In genomic region chr16:10250137-10250850, GRCh38 we compare ENCODE assay signal across 18 cellular contexts.
DNase-seq lines count a peak whose midpoint lies in the region; ATAC-seq, FAIRE-seq and TF ChIP-seq lines count a peak whose summit lies in the region.
"Had no signal": no experiment of that assay in that cellular context is flagged by ENCODE, and none has a peak within 500 bp of the region (broad histone marks: within the 10 kb centered on the region; RNA-seq: fewer than 3 reads in every experiment).

No MANE protein-coding gene starts in this region.

- H3K4me3 ChIP-seq in small intestine (ENCODE audit: low read depth in 1 of 2, low read length in 2 of 2) (no peak overlapping the region), GM23248 (no peak overlapping the region)

- H3K27me3 ChIP-seq in small intestine (ENCODE audit: control insufficient read depth in 2 of 2, insufficient read depth in 2 of 2, low read length in 2 of 2) (no peaks in the 10 kb centered on the region), GM23248 (replicated peaks; ENCODE audit: insufficient read depth) (no peaks in the 10 kb centered on the region)

- H4K20me1 ChIP-seq in GM23248 (ENCODE audit: insufficient read depth): no peaks in the 10 kb centered on the region

- no peak for TF ChIP-seq CTCF in type B pancreatic cell (conservative IDR thresholded peaks at IDR 0.05)

- H3K4me1 Mint-ChIP-seq in type B pancreatic cell (ENCODE audit: unreplicated experiment): peaks cover 4% of the 10 kb centered on the region

- H3K4me2 ChIP-seq in GM23248 (ENCODE audit: unreplicated experiment): no peak overlapping the region

- H3K4me1 ChIP-seq in small intestine (ENCODE audit: control insufficient read depth in 2 of 2, insufficient read depth in 1 of 2, low read depth in 1 of 2, low read length in 1 of 2) (no peaks in the 10 kb centered on the region), GM23248 (ENCODE audit: insufficient read depth) (no peaks in the 10 kb centered on the region)

- H3K27ac Mint-ChIP-seq in type B pancreatic cell: no peak overlapping the region

- H3K36me3 ChIP-seq in small intestine (ENCODE audit: control insufficient read depth in 2 of 2, insufficient read depth in 2 of 2, low read length in 2 of 2) (no peaks in the 10 kb centered on the region), GM23248 (ENCODE audit: low read depth) (no peaks in the 10 kb centered on the region)

- no peak overlapping the region for H3K9ac ChIP-seq in GM23248

- H3K27ac ChIP-seq in small intestine (ENCODE audit: low read depth in 1 of 2, low read length in 1 of 2) (peak overlapping the region in 1 of 2 donors; percentile 34), GM23248 (no peak overlapping the region)
- H3K27ac ChIP-seq: C4-2B, RWPE1 had no signal

- H3K36me3 Mint-ChIP-seq in type B pancreatic cell: no peaks in the 10 kb centered on the region

- WGBS in small intestine, 3 donors: 16 to 47% (median 27%) methylated on average over 12 of the region's 12 CpGs
- 30 to 31% methylated on average over 12 of the region's 12 CpGs for WGBS in GM23248 (ENCODE audit: low coverage in 1 of 2, low lambda C conversion rate in 2 of 2, missing lambda C conversion rate in 2 of 2), 2 experiments

- no peaks in the 10 kb centered on the region for H3F3A ChIP-seq in GM23248 (ENCODE audit: insufficient read depth)

- no peak for ATAC-seq in GM21786 (IDR thresholded peaks at IDR 0.05; ENCODE audit: unreplicated experiment)

- no peak for FAIRE-seq in small intestine (lab: Jason Lieb, UNC)
- FAIRE-seq: A204.1, H1 had no signal

- H3K79me2 ChIP-seq in GM23248 (ENCODE audit: insufficient read depth): no peaks in the 10 kb centered on the region

- peak; percentile 61 for DNase-seq in DMS79 treated with DMSO at 0.1 percent for 48 hours (lab: John Stamatoyannopoulos, UW)
- peak; percentile 49 for DNase-seq in M059J (ENCODE audit: low read depth)
- peak; percentile 15 for DNase-seq in cerebellum (ENCODE audit: low spot score)
- DNase-seq in small intestine: peak; percentile 69
- DNase-seq in type B pancreatic cell (ENCODE audit: extremely low spot score, unreplicated experiment): no peak
- no peak for DNase-seq in DMS 273 (lab: John Stamatoyannopoulos, UW; ENCODE audit: unreplicated experiment)
- no peak for DNase-seq in GM23248
- DNase-seq: DMS53, GF-D8, Kasumi-1, NCI-H1417 treated with DMSO at 0.1 percent for 48 hours, NCI-H2029, NCI-H510A treated with DMSO at 0.1 percent for 48 hours had no signal

- no peak overlapping the region for H2AFZ ChIP-seq in GM23248

- H3K9me3 ChIP-seq in small intestine (ENCODE audit: control insufficient read depth, low read depth) (no peaks in the 10 kb centered on the region), GM23248 (ENCODE audit: low read depth) (no peaks in the 10 kb centered on the region)

- H3K27me3 Mint-ChIP-seq in type B pancreatic cell: peaks cover 6% of the 10 kb centered on the region

- H3K4me3 Mint-ChIP-seq in type B pancreatic cell: no peak overlapping the region

- no peaks in the 10 kb centered on the region for H3K9me2 ChIP-seq in GM23248 (ENCODE audit: insufficient read depth)

- in situ Hi-C loops in GM23248 (cut with MboI): loop anchor here (25.0 kb wide), 2 partner anchors 237 to 662 kb away; no protein-coding TSS in a partner anchor

- no peaks in the 10 kb centered on the region for H3K9me3 Mint-ChIP-seq in type B pancreatic cell

Comparison
In these comparisons a context has a peak if more than half of its experiments do, and no peak if none do; other contexts are left out.
1. DNase-seq: peak in DMS79 treated with DMSO at 0.1 percent for 48 hours (single experiment), M059J (single experiment), cerebellum (single experiment) and small intestine (single experiment); none in type B pancreatic cell (single experiment), DMS 273 (single experiment) and GM23248 (single experiment).